Comparison of ENCODE assay signal across 8 cellular contexts in the genomic region with DNA sequence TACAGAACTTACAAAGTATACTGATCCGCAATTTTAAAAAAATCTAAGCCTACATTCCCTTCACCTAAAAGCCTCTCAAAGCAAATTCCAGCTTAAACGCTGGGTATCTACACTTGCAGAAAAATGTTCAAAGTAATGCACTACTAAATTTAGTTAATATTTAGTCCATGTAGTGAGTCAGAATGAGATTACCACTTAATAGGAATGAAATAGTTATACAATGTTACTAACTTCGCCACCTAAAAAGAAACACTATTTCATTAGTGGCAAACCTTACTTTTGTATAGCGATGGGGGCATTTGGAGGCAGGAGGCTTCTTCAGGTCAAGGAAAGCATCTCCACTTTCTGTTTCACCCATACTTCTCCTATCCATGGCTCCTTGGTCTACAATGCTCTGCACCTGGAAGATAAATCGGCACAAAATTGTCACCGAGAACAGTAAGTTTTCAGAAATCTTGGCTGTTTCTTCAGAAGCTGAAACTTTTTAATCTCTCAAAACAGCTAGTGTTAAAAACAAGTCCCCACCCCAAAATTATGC. TPM values are rescaled to one million over a fixed set of nuclear protein-coding genes. Genes with fewer than 3 reads are reported as not detected.
DNase-seq lines count a peak whose midpoint lies in the region; ATAC-seq, FAIRE-seq and TF ChIP-seq lines count a peak whose summit lies in the region.

No MANE protein-coding gene starts in this region.

- no peak overlapping the region for H3K27ac ChIP-seq in fibroblast of lung (ENCODE audit: insufficient read depth, low read length)
- peak overlapping the region; percentile 86 to 99 (median 94) for H3K27ac ChIP-seq in gastrocnemius medialis

- in situ Hi-C loops in gastrocnemius medialis (cut with MboI; ENCODE audit: low sequenced_read_pairs in 4 of 4) = no loop called here

- H3K4me2 ChIP-seq in fibroblast of lung (ENCODE audit: extremely low read depth, insufficient read depth, low read length) = peak overlapping the region; percentile 61

- no peaks in the 10 kb centered on the region for H3K27me3 ChIP-seq in fibroblast of lung (ENCODE audit: control insufficient read depth, insufficient read depth, low read length)
- no peaks in the 10 kb centered on the region for H3K27me3 ChIP-seq in gastrocnemius medialis

- no peaks in the 10 kb centered on the region for H4K20me1 ChIP-seq in fibroblast of lung (ENCODE audit: control insufficient read depth, extremely low read depth, insufficient read depth, low read length)

- intact Hi-C loops in gastrocnemius medialis (cut with DNase I; ENCODE audit: low total_unique reads) = loop anchor here (2.0 kb wide), 1 partner anchor 90 kb away; a partner anchor contains a TSS

- DNase-seq in GM12892 (ENCODE audit: insufficient read length) = no peak
- peak; percentile 11 for DNase-seq in RPMI8226
- DNase-seq in fibroblast of lung (ENCODE audit: low read depth in 2 of 2) = no peak
- DNase-seq in gastrocnemius medialis = no peak
- no peak for DNase-seq in NCI-H2171 (lab: John Stamatoyannopoulos, UW)

- no peak overlapping the region for H2AFZ ChIP-seq in fibroblast of lung (ENCODE audit: low read length)

- H3K79me2 ChIP-seq in fibroblast of lung (ENCODE audit: control insufficient read depth, insufficient read depth, low read length) = peaks cover 31% of the 10 kb centered on the region

- H3K36me3 ChIP-seq in fibroblast of lung (ENCODE audit: control insufficient read depth, insufficient read depth, low read length) = peaks cover 7% of the 10 kb centered on the region
- peaks cover 0 to 43% of the 10 kb centered on the region in 2 donors for H3K36me3 ChIP-seq in gastrocnemius medialis

- no peak overlapping the region for H3K9ac ChIP-seq in fibroblast of lung (ENCODE audit: insufficient read depth, low read length)

- no peak for TF ChIP-seq CTCF in fibroblast of lung (conservative IDR thresholded peaks at IDR 0.05 in 1 of 2, IDR thresholded peaks at IDR 0.05 in 1 of 2; ENCODE audit: low read depth in 1 of 2, low read length in 2 of 2)
- TF ChIP-seq CTCF in gastrocnemius medialis (IDR thresholded peaks at IDR 0.05 in 4 of 5, conservative IDR thresholded peaks at IDR 0.05 in 1 of 5) = no peak

- TF ChIP-seq POLR2A in GM12892 (IDR thresholded peaks at IDR 0.05; ENCODE audit: low read depth, low read length) = no peak
- no peak for TF ChIP-seq POLR2A in gastrocnemius medialis (IDR thresholded peaks at IDR 0.05)

- H3K4me3 ChIP-seq in fibroblast of lung (replicated peaks in 1 of 4; ENCODE audit: control extremely low read depth in 1 of 4, insufficient read depth in 1 of 4, low read depth in 3 of 4, low read length in 4 of 4) (peak overlapping the region; percentile 65 to 95 (median 80)), gastrocnemius medialis (peak overlapping the region; percentile 61 to 83 (median 78))

- ATAC-seq in gastrocnemius medialis = no peak
- ATAC-seq in HG02763 (IDR thresholded peaks at IDR 0.05; ENCODE audit: unreplicated experiment) = no peak
- ATAC-seq in GM18519 (IDR thresholded peaks at IDR 0.05; ENCODE audit: low FRiP score, unreplicated experiment) = no peak
- ATAC-seq in HG03442 (IDR thresholded peaks at IDR 0.05; ENCODE audit: unreplicated experiment) = no peak

- peaks cover 7% of the 10 kb centered on the region for H3K4me1 ChIP-seq in fibroblast of lung (ENCODE audit: control insufficient read depth, extremely low read depth, insufficient read depth, low read length)
- H3K4me1 ChIP-seq in gastrocnemius medialis = peaks cover 22 to 24% of the 10 kb centered on the region in 2 donors

- FAIRE-seq in GM12892 (lab: Jason Lieb, UNC) = peak; percentile 84

- H3K9me3 ChIP-seq in fibroblast of lung (ENCODE audit: control insufficient read depth, insufficient read depth, low read depth, low read length) (no peaks in the 10 kb centered on the region), gastrocnemius medialis (no peaks in the 10 kb centered on the region)

RNA-seq across cellular contexts. Expression of a gene that starts 1.2 kb away (rescaled TPM):
- 21.4 TPM for polyA plus RNA-seq in GM12892 (2012; ENCODE audit: missing spikeins)
- total RNA-seq in fibroblast of lung = 12.6 and 13.9 TPM in 2 replicates
- polyA plus RNA-seq in fibroblast of lung = 25.2 and 25.7 TPM in 2 replicates
- 14.8 and 15.4 TPM in 2 replicates for polyA plus RNA-seq in fibroblast of lung (2012)
- polyA minus RNA-seq in fibroblast of lung (ENCODE audit: low replicate concordance) = 23.4 and 26.2 TPM in 2 replicates
- 10 to 100 TPM; 10.1 to 19.6 (median 15.1) TPM for total RNA-seq in gastrocnemius medialis

RNA-seq across cellular contexts. Expression of a gene that starts 7.9 kb away (rescaled TPM):
- polyA plus RNA-seq in GM12892 (2012; ENCODE audit: missing spikeins) = 89.0 TPM
- total RNA-seq in fibroblast of lung (10.0 and 11.4 TPM in 2 replicates), gastrocnemius medialis (10 to 100 TPM in 1 of 4 donors, 1 to 10 TPM in 3; 1.1 to 12.6 (median 2.7) TPM)
- polyA plus RNA-seq in fibroblast of lung = 3.6 and 6.2 TPM in 2 replicates
- polyA plus RNA-seq in fibroblast of lung (2012) = 4.9 TPM in 2 replicates
- 14.4 and 20.8 TPM in 2 replicates for polyA minus RNA-seq in fibroblast of lung (ENCODE audit: low replicate concordance)
